In the genomic region with DNA sequence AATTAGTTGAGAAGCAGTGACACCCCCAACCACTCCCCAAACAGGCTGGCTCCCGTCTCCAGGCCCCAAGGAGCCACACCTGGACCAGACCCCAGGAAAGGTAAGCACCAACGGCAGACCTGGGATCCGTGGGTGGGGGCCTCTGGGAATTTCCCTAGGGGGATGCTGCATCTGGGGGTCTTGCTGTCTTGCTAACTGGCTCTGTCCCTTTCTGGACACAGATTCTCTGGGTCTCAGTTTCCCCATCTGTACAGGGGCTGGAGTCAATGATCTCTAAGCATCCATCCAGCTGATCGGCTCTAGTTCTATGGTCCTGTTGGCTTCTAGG, we compare ENCODE assay signal across 14 cellular contexts. TPM values are rescaled to one million over a fixed set of nuclear protein-coding genes. Genes with fewer than 3 reads are reported as not detected.
DNase-seq lines count a peak whose midpoint lies in the region; ATAC-seq, FAIRE-seq and TF ChIP-seq lines count a peak whose summit lies in the region.
"Had no signal": no experiment of that assay in that cellular context is flagged by ENCODE, and none has a peak within 500 bp of the region (broad histone marks: within the 10 kb centered on the region; RNA-seq: fewer than 3 reads in every experiment).

No MANE protein-coding gene starts in this region.

- no peak for DNase-seq in AG04449 (ENCODE audit: low read depth, low spot score)
- DNase-seq in ascending aorta (ENCODE audit: low spot score in 2 of 2): no peak
- DNase-seq in psoas muscle: no peak
- DNase-seq in D721Med (ENCODE audit: insufficient read length, low spot score): no peak
- DNase-seq: activated CD4-positive, alpha-beta T cell treated with anti-CD3 and anti-CD28 coated beads for 48 hours; activated gamma-delta T cell; NCI-H1105 treated with DMSO at 0.1 percent for 48 hours; stimulated activated CD4-positive, alpha-beta T cell treated with anti-CD3 and anti-CD28 coated beads, Interleukin-2, amount 100 ng/mL, for 48 hours had no signal

- H3K4me1 ChIP-seq in ascending aorta (peaks cover 16 to 27% of the 10 kb centered on the region in 2 donors), iPS-20b (ENCODE audit: insufficient read depth, low read length) (no peaks in the 10 kb centered on the region; the same call in 1 of the 2 replicates), psoas muscle (no peaks in the 10 kb centered on the region)

- CTCF ChIA-PET in AG04449 (lab: Yijun Ruan, JAX): interaction anchor here (0.9 to 35.1 kb wide), 8 partner anchors 10 to 40 kb away, joined by 3 to 737 read pairs (median 8); a partner anchor contains a TSS

- H3K36me3 ChIP-seq in ascending aorta: peaks cover 45 to 46% of the 10 kb centered on the region in 2 donors
- no peaks in the 10 kb centered on the region for H3K36me3 ChIP-seq in iPS-20b (ENCODE audit: insufficient read depth, low read depth, low read length)
- no peaks in the 10 kb centered on the region for H3K36me3 ChIP-seq in psoas muscle (ENCODE audit: insufficient read depth in 1 of 2, low read depth in 1 of 2)

- WGBS in psoas muscle, 3 donors: 53 to 61% (median 57%) methylated on average over 4 of the region's 4 CpGs

- ATAC-seq in psoas muscle (no peak), GM21717 (IDR thresholded peaks at IDR 0.05; ENCODE audit: unreplicated experiment) (no peak), HG03457 (IDR thresholded peaks at IDR 0.05; ENCODE audit: unreplicated experiment) (no peak), GM19452 (IDR thresholded peaks at IDR 0.05; ENCODE audit: unreplicated experiment) (no peak)

- H3K27ac ChIP-seq in ascending aorta (peak overlapping the region; percentile 88 to 90), iPS-20b (ENCODE audit: low read length) (no peak overlapping the region), psoas muscle (peak overlapping the region; percentile 66)
- H3K27ac ChIP-seq: C4-2B had no signal

- FAIRE-seq in D721Med (lab: Jason Lieb, UNC): no peak

- H3K27me3 ChIP-seq in ascending aorta (no peaks in the 10 kb centered on the region), iPS-20b (ENCODE audit: insufficient read depth, low read length) (no peaks in the 10 kb centered on the region), psoas muscle (ENCODE audit: insufficient read depth in 3 of 3, low read length in 2 of 3) (no peaks in the 10 kb centered on the region)

- TF ChIP-seq CTCF in AG04449 (IDR thresholded peaks at IDR 0.05; ENCODE audit: insufficient read depth, low read length, missing control alignments): no peak
- no peak for TF ChIP-seq CTCF in ascending aorta (IDR thresholded peaks at IDR 0.05)
- TF ChIP-seq CTCF in psoas muscle (IDR thresholded peaks at IDR 0.05): no peak
- no peak for TF ChIP-seq CTCF in D721Med (IDR thresholded peaks at IDR 0.05; ENCODE audit: insufficient read depth, missing control alignments)

- intact Hi-C loops in ascending aorta (cut with DNase I) (loop anchor here (1.0 kb wide), 1 partner anchor 24 kb away; no protein-coding TSS in a partner anchor), psoas muscle (cut with DNase I) (no loop called here)

- H3K9ac ChIP-seq in iPS-20b (ENCODE audit: low read depth, low read length): peak overlapping the region; percentile 41; the same call in 1 of the 2 replicates

- POLR2A ChIA-PET in AG04449 (lab: Yijun Ruan, JAX): interaction anchor here (0.6 to 11.1 kb wide), 18 partner anchors 9 to 143 kb away, joined by 3 to 255 read pairs (median 5); no protein-coding TSS in a partner anchor

- peak overlapping the region; percentile 100 for H3K4me3 ChIP-seq in AG04449 (ENCODE audit: low read depth, low read length)
- H3K4me3 ChIP-seq in ascending aorta: peak overlapping the region; percentile 64 to 87
- no peak overlapping the region for H3K4me3 ChIP-seq in iPS-20b (ENCODE audit: low read length)
- H3K4me3 ChIP-seq in psoas muscle: peak overlapping the region; percentile 59

- H3K9me3 ChIP-seq in ascending aorta (no peaks in the 10 kb centered on the region), iPS-20b (ENCODE audit: insufficient read depth, low read depth, low read length) (no peaks in the 10 kb centered on the region), psoas muscle (no peaks in the 10 kb centered on the region)

RNA-seq across cellular contexts. Expression of a gene that starts 27.9 kb away (rescaled TPM):
- 46.8 TPM for total RNA-seq in ascending aorta
- under 1 TPM in 1 of 4 donors, not detected in 3; 0.58 TPM for total RNA-seq in psoas muscle
- polyA plus RNA-seq in psoas muscle: under 1 TPM in 2 of 3 donors, not detected in 1; 0.08 to 0.42 TPM
- total RNA-seq: neural crest cell had no signal

RNA-seq across cellular contexts. Expression of a gene that starts 49.1 kb away (rescaled TPM):
- total RNA-seq in ascending aorta (1.5 TPM), psoas muscle (1 to 10 TPM in 1 of 4 donors, under 1 TPM in 3; 0.65 to 2.7 (median 0.84) TPM)
- polyA plus RNA-seq in psoas muscle: 1 to 10 TPM in 1 of 3 donors, under 1 TPM in 2; 0.28 to 1.1 (median 0.70) TPM

Comparison
In these comparisons a context has a peak if more than half of its experiments do, and no peak if none do; other contexts are left out.
1. RNA of a gene that starts 27.9 kb away (total RNA-seq): 46.8 TPM in ascending aorta (single experiment); 0.58 TPM in psoas muscle; every median in the first group is over 10 times any median in the second.